4 cellular contexts compared by ENCODE assay signal in the genomic region with DNA sequence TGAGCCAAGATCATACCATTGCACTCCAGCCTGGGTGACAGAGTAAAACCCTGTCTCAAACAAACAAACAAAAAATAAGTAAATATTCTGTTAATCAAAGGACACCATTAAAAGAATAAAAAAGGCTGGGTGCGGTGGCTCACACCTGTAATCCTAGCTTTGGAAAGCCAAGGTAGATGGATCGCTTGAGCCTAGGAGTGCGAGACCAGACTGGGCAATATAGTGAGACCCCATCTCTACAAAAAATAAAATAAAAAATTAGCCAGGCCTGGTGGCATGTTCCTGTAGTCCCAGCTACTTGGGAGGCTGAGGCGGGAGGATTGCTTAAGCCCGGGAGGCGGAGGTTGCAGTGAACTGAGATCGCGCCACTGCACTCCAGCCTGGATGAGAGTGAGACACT.
DNase-seq lines count a peak whose midpoint lies in the region; ATAC-seq, FAIRE-seq and TF ChIP-seq lines count a peak whose summit lies in the region.
"Not testable (repeated sequence)": the region's sequence is repeated elsewhere in the genome, so short reads cannot be mapped to it uniquely, and the experiment has no call there.

No MANE protein-coding gene starts in this region.

- H3K9me1 ChIP-seq in K562 (ENCODE audit: control insufficient read depth, insufficient read depth, low read length): not testable (repeated sequence)

- TF ChIP-seq EP300 in K562 (IDR thresholded peaks at IDR 0.05; ENCODE audit: low read length); HepG2 (IDR thresholded peaks at IDR 0.05; ENCODE audit: low read depth in 2 of 2, low read length in 2 of 2); HepG2 (CRISPR knock-in tag; IDR thresholded peaks at IDR 0.05; ENCODE audit: borderline replicate concordance): not testable (repeated sequence)

- not testable (repeated sequence) for H2AFZ ChIP-seq in K562 (ENCODE audit: low read depth, low read length); HepG2 (ENCODE audit: low read length)

- not testable (repeated sequence) for TF ChIP-seq RAD21 in K562 (CRISPR knock-in tag; conservative IDR thresholded peaks at IDR 0.05 in 1 of 2, IDR thresholded peaks at IDR 0.05 in 1 of 2); HepG2 (CRISPR knock-in tag; IDR thresholded peaks at IDR 0.05)

- POLR2A ChIA-PET in HEK293 (lab: Yijun Ruan, JAX): interaction anchor here (1.2 kb wide), 1 partner anchor 84 kb away, joined by 3 read pairs; the partner anchor contains the start of gene GLUL
- POLR2A ChIA-PET in K562 (lab: Yijun Ruan, JAX): interaction anchor here (1.4 kb wide), 1 partner anchor 11 kb away, joined by 6 read pairs; no protein-coding TSS in a partner anchor
- POLR2A ChIA-PET in HepG2 (lab: Yijun Ruan, JAX): interaction anchor here (1.5 kb wide), 1 partner anchor 16 kb away, joined by 4 read pairs; no protein-coding TSS in a partner anchor

- TF ChIP-seq POLR2A in K562 (conservative IDR thresholded peaks at IDR 0.05); HepG2 (IDR thresholded peaks at IDR 0.05; ENCODE audit: insufficient read depth in 1 of 2, low read depth in 2 of 2, low read length in 2 of 2): not testable (repeated sequence)

- not testable (repeated sequence) for H4K20me1 ChIP-seq in K562 (replicated peaks; ENCODE audit: control insufficient read depth, insufficient read depth, low read length); HepG2 (ENCODE audit: insufficient read depth, low read length)

- H3K27ac ChIP-seq in HEK293 (ENCODE audit: extremely low read depth, low read depth, low read length); K562 (ENCODE audit: extremely low read depth, low read depth, low read length); HepG2 (ENCODE audit: extremely low read length, insufficient read depth, low read length): not testable (repeated sequence)

- not testable (repeated sequence) for H3K27me3 ChIP-seq in K562 (ENCODE audit: control insufficient read depth in 2 of 2, insufficient read depth in 2 of 2, low read length in 2 of 2); HepG2 (ENCODE audit: control insufficient read depth in 1 of 2, insufficient read depth in 2 of 2, low read length in 2 of 2)

- not testable (repeated sequence) for H3K9ac ChIP-seq in K562 (ENCODE audit: insufficient read depth in 1 of 2, low read depth in 2 of 2, low read length in 2 of 2); HepG2 (ENCODE audit: insufficient read depth, low read depth, low read length)

- not testable (repeated sequence) for H3K4me1 ChIP-seq in HEK293 (ENCODE audit: control insufficient read depth, insufficient read depth, low read length)
- H3K4me1 ChIP-seq in K562 (replicated peaks in 1 of 2; ENCODE audit: control insufficient read depth in 2 of 2, insufficient read depth in 2 of 2, low read length in 2 of 2): peaks cover 9 to 25% of the 10 kb centered on the region in 2 experiments; a peak in 3 of 5 replicates
- peaks cover 54% of the 10 kb centered on the region for H3K4me1 ChIP-seq in HepG2 (ENCODE audit: insufficient read depth, low read length)

- intact Hi-C loops in K562 (cut with micrococcal nuclease) (loop anchor here (10.0 kb wide), 1 partner anchor 277 kb away; the partner anchor contains the start of gene RNASEL), HepG2 (cut with micrococcal nuclease; ENCODE audit: unreplicated experiment) (loop anchor here (10.0 kb wide), 1 partner anchor 223 kb away; no protein-coding TSS in a partner anchor)

- ATAC-seq in K562, HepG2: not testable (repeated sequence)

- not testable (repeated sequence) for H3K4me3 ChIP-seq in HEK293 (ENCODE audit: low read depth, low read length); K562; HepG2 (replicated peaks in 1 of 3; ENCODE audit: insufficient read depth in 1 of 3, low read depth in 2 of 3, low read length in 3 of 3)

- H3K9me3 ChIP-seq in HEK293 (ENCODE audit: control insufficient read depth, insufficient read depth, low read depth, low read length); K562 (replicated peaks; ENCODE audit: control insufficient read depth, insufficient read depth, low read depth, low read length); HepG2 (ENCODE audit: low read length): not testable (repeated sequence)

- in situ Hi-C loops in K562 (cut with MboI): loop anchor here (10.0 kb wide), 1 partner anchor 277 kb away; the partner anchor contains the start of gene RNASEL
- in situ Hi-C loops in HepG2 (cut with HindIII; ENCODE audit: extremely low pct_ligation_motif_present, low pct_unique_long_range_greater_than_20kb): not testable (repeated sequence)

- not testable (repeated sequence) for H3K4me2 ChIP-seq in K562 (ENCODE audit: insufficient read depth, low read length); HepG2 (ENCODE audit: low read depth, low read length)

- not testable (repeated sequence) for FAIRE-seq in K562 (lab: Jason Lieb, UNC); HepG2 (lab: Jason Lieb, UNC)

- peak; percentile 2 for DNase-seq in MV-4-11 (lab: John Stamatoyannopoulos, UW)
- not testable (repeated sequence) for DNase-seq in K562 (ENCODE audit: extremely low read depth in 1 of 4, low spot score in 3 of 4); HepG2 (ENCODE audit: low spot score)

- CTCF ChIA-PET in HEK293 (lab: Yijun Ruan, JAX); K562 (lab: Yijun Ruan, JAX; ENCODE audit: low intra/inter-chr PET ratio); HepG2 (lab: Yijun Ruan, JAX; ENCODE audit: low intra/inter-chr PET ratio, low total read pairs): not testable (repeated sequence)

- not testable (repeated sequence) for BruUV-seq in K562 (replicated peaks; lab: Mats Ljungman, UMichigan); HepG2 (replicated peaks; lab: Mats Ljungman, UMichigan)

- H3K36me3 ChIP-seq in HEK293 (ENCODE audit: control insufficient read depth in 2 of 2, insufficient read depth in 1 of 2, low read length in 2 of 2); K562 (ENCODE audit: control insufficient read depth, insufficient read depth, low read length); HepG2 (replicated peaks in 1 of 2; ENCODE audit: control insufficient read depth in 1 of 2, insufficient read depth in 2 of 2, low read length in 2 of 2): not testable (repeated sequence)

- 98% methylated on average over 8 of the region's 8 CpGs for WGBS in K562 (ENCODE audit: insufficient coverage, low coverage, missing lambda C conversion rate)
- WGBS in HepG2 (ENCODE audit: low lambda C conversion rate): 97% methylated on average over 8 of the region's 8 CpGs

- TF ChIP-seq CTCF in HEK293 (tag by site-specific recombination; IDR thresholded peaks at IDR 0.05); K562 (IDR thresholded peaks at IDR 0.05 in 2 of 3, conservative IDR thresholded peaks at IDR 0.05 in 1 of 3; ENCODE audit: insufficient read depth in 2 of 3, low read depth in 1 of 3, low read length in 3 of 3); HepG2 (CRISPR knock-in tag; IDR thresholded peaks at IDR 0.05): not testable (repeated sequence)

- H3K79me2 ChIP-seq in K562 (ENCODE audit: control insufficient read depth, insufficient read depth, low read length); HepG2 (ENCODE audit: insufficient read depth, low read length): not testable (repeated sequence)

TF ChIP-seq in HEK293, 187 proteins besides CTCF, POLR2A, EP300 and RAD21:
- TF ChIP-seq ZNF121 (tag by site-specific recombination; IDR thresholded peaks at IDR 0.05): peak; percentile 55; the same call in 1 of the 2 replicates

TF ChIP-seq in K562, 482 proteins besides CTCF, POLR2A, EP300 and RAD21:
- peak; percentile 78 for TF ChIP-seq ZNF121 (CRISPR knock-in tag; conservative IDR thresholded peaks at IDR 0.05)
- TF ChIP-seq RBM25 (IDR thresholded peaks at IDR 0.05; ENCODE audit: low read depth, low read length, severe bottlenecking): peak; percentile 19

TF ChIP-seq in HepG2, 621 proteins besides CTCF, POLR2A, EP300 and RAD21:
- TF ChIP-seq ZNF121 (CRISPR knock-in tag; IDR thresholded peaks at IDR 0.05): peak; percentile 71
- TF ChIP-seq ZBTB33 (CRISPR knock-in tag; IDR thresholded peaks at IDR 0.05): peak; percentile 63; the same call in 1 of the 2 replicates
TF ChIP-seq in HepG2: peak in this region for 2; not testable (repeated sequence) for 619.
